ENCODE assay signal across 10 cellular contexts in genomic region chr3:195221015-195221853, GRCh38. TPM values are rescaled to one million over a fixed set of nuclear protein-coding genes. Genes with fewer than 3 reads are reported as not detected.
DNase-seq lines count a peak whose midpoint lies in the region; ATAC-seq and TF ChIP-seq lines count a peak whose summit lies in the region.
"Had no signal": no experiment of that assay in that cellular context is flagged by ENCODE, and none has a peak within 500 bp of the region (broad histone marks: within the 10 kb centered on the region; RNA-seq: fewer than 3 reads in every experiment).

No MANE protein-coding gene starts in this region.

- H3K9ac ChIP-seq in adipocyte (ENCODE audit: low read length), result peak overlapping the region; percentile 65

- 64 to 74% methylated on average over 7 to 9 of the region's 9 CpGs for WGBS in testis, 2 donors

- no peak for ATAC-seq in GM19328 (IDR thresholded peaks at IDR 0.05; ENCODE audit: unreplicated experiment)

- H3K36me3 ChIP-seq in adipocyte (ENCODE audit: control insufficient read depth, insufficient read depth, low read length, severe bottlenecking), result peaks cover 6% of the 10 kb centered on the region
- H3K36me3 ChIP-seq in testis (ENCODE audit: low read depth, missing control alignments), result no peaks in the 10 kb centered on the region

- TF ChIP-seq CTCF in testis (IDR thresholded peaks at IDR 0.05), result no peak

- H3K4me3 ChIP-seq in adipocyte (ENCODE audit: low read length) (no peak overlapping the region), testis (no peak overlapping the region)

- H3K4me1 ChIP-seq in adipocyte (ENCODE audit: control insufficient read depth, insufficient read depth, low read length) (peaks cover 46% of the 10 kb centered on the region), testis (peaks cover 19% of the 10 kb centered on the region)

- DNase-seq in SIG-M5 treated with dmso at 0.1 percent for 504 hours (lab: John Stamatoyannopoulos, UW; ENCODE audit: unreplicated experiment), result peak; percentile 29
- DNase-seq in SIG-M5 (lab: John Stamatoyannopoulos, UW), result no peak
- DNase-seq in adipocyte (ENCODE audit: low read depth), result no peak
- peak; percentile 61 for DNase-seq in testis
- DNase-seq in HT-29 (ENCODE audit: low spot score), result no peak
- no peak for DNase-seq in DMS 273 treated with DMSO at 0.1 percent for 48 hours (lab: John Stamatoyannopoulos, UW)
- DNase-seq: activated CD4-positive, CD25-positive, alpha-beta regulatory T cell had no signal

- H3K27ac ChIP-seq in layer of hippocampus (ENCODE audit: low read depth, low read length) (peak overlapping the region; percentile 62), testis (peak overlapping the region in 1 of 2 donors; percentile 73)
- H3K27ac ChIP-seq: 22Rv1 had no signal

- H3K27me3 ChIP-seq in adipocyte (replicated peaks; ENCODE audit: control insufficient read depth, insufficient read depth, low read length) (no peaks in the 10 kb centered on the region), layer of hippocampus (ENCODE audit: control insufficient read depth, insufficient read depth, low read length) (no peaks in the 10 kb centered on the region), testis (no peaks in the 10 kb centered on the region)

- no peak for TF ChIP-seq POLR2A in testis (IDR thresholded peaks at IDR 0.05)

- no peaks in the 10 kb centered on the region for H3K9me3 ChIP-seq in adipocyte (ENCODE audit: control insufficient read depth, low read length)
- no peaks in the 10 kb centered on the region for H3K9me3 ChIP-seq in testis

- intact Hi-C loops in testis (cut with DNase I; ENCODE audit: low total_unique reads), result no loop called here

RNA-seq across cellular contexts. Expression of gene XXYLT1, which starts 49.7 kb away (rescaled TPM):
- 10 to 100 TPM; 11.1 to 12.5 TPM for total RNA-seq in testis
- 7.2 TPM for polyA plus RNA-seq in testis (ENCODE audit: insufficient read depth, low read depth, low replicate concordance)
- 20.9 and 23.8 TPM in 2 replicates for total RNA-seq in HT-29 (2014; rRNA removed; shearing (Covaris generic))

Comparison
In these comparisons a context has a peak if more than half of its experiments do, and no peak if none do; other contexts are left out.
1. DNase-seq: peak in SIG-M5 treated with dmso at 0.1 percent for 504 hours (single experiment) and testis (single experiment); none in SIG-M5 (single experiment), adipocyte (single experiment), HT-29 (single experiment) and DMS 273 treated with DMSO at 0.1 percent for 48 hours (single experiment).